Comparison of ENCODE assay signal across 14 cellular contexts in genomic region chr10:5461914-5462840, GRCh38. TPM values are rescaled to one million over a fixed set of nuclear protein-coding genes. Genes with fewer than 3 reads are reported as not detected.
DNase-seq lines count a peak whose midpoint lies in the region; ATAC-seq and TF ChIP-seq lines count a peak whose summit lies in the region.
"Had no signal": no experiment of that assay in that cellular context is flagged by ENCODE, and none has a peak within 500 bp of the region (broad histone marks: within the 10 kb centered on the region; RNA-seq: fewer than 3 reads in every experiment).

No MANE protein-coding gene starts in this region.

- H3K4me3 ChIP-seq in ascending aorta (no peak overlapping the region), fibroblast of the aortic adventitia (ENCODE audit: low read depth, low read length) (peak overlapping the region; percentile 1), sigmoid colon (no peak overlapping the region)
- H3K4me3 ChIP-seq: adrenal gland had no signal

- no peak for ATAC-seq in activated T-cell treated with anti-CD3 and anti-CD28 coated beads, Interleukin-2, amount 50 U/mL, for 72 hours (replicated peaks in 1 of 2)
- ATAC-seq: natural killer cell treated with Interleukin-12 subunit alpha and Interleukin-12 subunit beta and Interleukin-15 and Interleukin-18, amount 100 ng/mL, for 72 hours had no signal

- peaks cover 8% of the 10 kb centered on the region for H3K27me3 Mint-ChIP-seq in activated T-cell treated with anti-CD3 and anti-CD28 coated beads, Interleukin-2, amount 50 U/mL, for 72 hours (ENCODE audit: low read depth)

- no peaks in the 10 kb centered on the region for H3K9me3 ChIP-seq in ascending aorta
- H3K9me3 ChIP-seq in sigmoid colon, result no peaks in the 10 kb centered on the region
- H3K9me3 ChIP-seq: adrenal gland had no signal

- H3K27me3 ChIP-seq in ascending aorta, result no peaks in the 10 kb centered on the region
- H3K27me3 ChIP-seq in sigmoid colon, result no peaks in the 10 kb centered on the region
- H3K27me3 ChIP-seq: adrenal gland had no signal

- no peak overlapping the region for H3K27ac Mint-ChIP-seq in activated T-cell treated with anti-CD3 and anti-CD28 coated beads, Interleukin-2, amount 50 U/mL, for 72 hours

- H3K4me3 Mint-ChIP-seq in activated T-cell treated with anti-CD3 and anti-CD28 coated beads, Interleukin-2, amount 50 U/mL, for 72 hours, result no peak overlapping the region
- H3K4me3 Mint-ChIP-seq: natural killer cell treated with Interleukin-12 subunit alpha and Interleukin-12 subunit beta and Interleukin-15 and Interleukin-18, amount 100 ng/mL, for 72 hours had no signal

- no peaks in the 10 kb centered on the region for H3K9me3 Mint-ChIP-seq in activated T-cell treated with anti-CD3 and anti-CD28 coated beads, Interleukin-2, amount 50 U/mL, for 72 hours
- H3K9me3 Mint-ChIP-seq: natural killer cell treated with Interleukin-12 subunit alpha and Interleukin-12 subunit beta and Interleukin-15 and Interleukin-18, amount 100 ng/mL, for 72 hours had no signal

- H3K27ac ChIP-seq in ascending aorta (peak overlapping the region; percentile 34 to 53), sigmoid colon (peak overlapping the region; percentile 37 to 71 (median 50))
- H3K27ac ChIP-seq: adrenal gland had no signal

- peaks cover 11% of the 10 kb centered on the region for H3K4me1 Mint-ChIP-seq in activated T-cell treated with anti-CD3 and anti-CD28 coated beads, Interleukin-2, amount 50 U/mL, for 72 hours (ENCODE audit: low read depth)

- no peak for TF ChIP-seq POLR2A in sigmoid colon (IDR thresholded peaks at IDR 0.05)

- WGBS in sigmoid colon, 2 donors, result 73 to 85% methylated on average over 17 of the region's 17 CpGs

- no peak for TF ChIP-seq EP300 in sigmoid colon (IDR thresholded peaks at IDR 0.05)

- peaks cover 0 to 18% of the 10 kb centered on the region in 2 donors for H3K4me1 ChIP-seq in ascending aorta
- H3K4me1 ChIP-seq in sigmoid colon, result peaks cover 0 to 45% (median 39%) of the 10 kb centered on the region in 4 donors
- H3K4me1 ChIP-seq: adrenal gland had no signal

- intact Hi-C loops in ascending aorta (cut with DNase I), result no loop called here
- intact Hi-C loops in sigmoid colon (cut with DNase I), result no loop called here

- in situ Hi-C loops in KBM-7 (cut with MboI; ENCODE audit: low pct_unique_long_range_greater_than_20kb, low sequenced_read_pairs), result no loop called here

- TF ChIP-seq CTCF in ascending aorta (IDR thresholded peaks at IDR 0.05) (no peak), fibroblast of the aortic adventitia (IDR thresholded peaks at IDR 0.05; ENCODE audit: insufficient read depth, low read length) (no peak), sigmoid colon (IDR thresholded peaks at IDR 0.05) (no peak)

- peaks cover 0 to 12% of the 10 kb centered on the region in 2 donors for H3K36me3 Mint-ChIP-seq in activated T-cell treated with anti-CD3 and anti-CD28 coated beads, Interleukin-2, amount 50 U/mL, for 72 hours (ENCODE audit: insufficient read depth in 2 of 2)

- H3K36me3 ChIP-seq in ascending aorta, result peaks cover 16 to 26% of the 10 kb centered on the region in 2 donors
- peaks cover 0 to 34% (median 16%) of the 10 kb centered on the region in 4 donors for H3K36me3 ChIP-seq in sigmoid colon

- DNase-seq in KBM-7, result peak; percentile 85
- no peak for DNase-seq in ascending aorta (ENCODE audit: low spot score in 2 of 2)
- DNase-seq in fibroblast of the aortic adventitia (ENCODE audit: low read depth), result peak; percentile 40
- DNase-seq in sigmoid colon, result no peak
- no peak for DNase-seq in SK-N-DZ (ENCODE audit: low spot score)
- no peak for DNase-seq in anterior cingulate cortex (lab: John Stamatoyannopoulos, UW)
- no peak for DNase-seq in activated gamma-delta T cell treated with Interleukin-2 at 50 U/mL for 16 hours
- DNase-seq in activated T-cell treated with anti-CD3 and anti-CD28 coated beads, Interleukin-2, amount 50 U/mL, for 72 hours, result no peak
- DNase-seq: activated CD8-positive, alpha-beta memory T cell treated with anti-CD3 and anti-CD28 coated beads for 24 hours; adrenal gland; NCI-H2029 treated with DMSO at 0.1 percent for 48 hours had no signal

RNA-seq across cellular contexts. Expression of gene CALML5, which starts 37.2 kb away (rescaled TPM):
- not detected for total RNA-seq in ascending aorta
- not detected in 2 replicates for total RNA-seq in fibroblast of the aortic adventitia (ENCODE audit: low replicate concordance)
- not detected for total RNA-seq in sigmoid colon
- not detected for polyA plus RNA-seq in sigmoid colon
- not detected in 2 replicates for polyA plus RNA-seq in SK-N-DZ (2014; cell fraction: cytosol; rRNA removed)
- polyA plus RNA-seq in SK-N-DZ (2014; cell fraction: nucleus; rRNA removed), result not detected in 2 replicates
- total RNA-seq in activated T-cell treated with anti-CD3 and anti-CD28 coated beads, Interleukin-2, amount 50 U/mL, for 72 hours, result not detected
- total RNA-seq: adrenal gland; H4; natural killer cell treated with Interleukin-12 subunit alpha and Interleukin-12 subunit beta and Interleukin-15 and Interleukin-18, amount 100 ng/mL, for 72 hours; T-helper 1 cell treated with Interleukin-12 subunit alpha and Interleukin-12 subunit beta and Interleukin-4 antibody, amounts not matched to agents 30 ng/mL and 1 ng/mL, for 36 hours had no signal
- polyA plus RNA-seq: adrenal gland had no signal

RNA-seq across cellular contexts. Expression of gene NET1, which starts 49.8 kb away (rescaled TPM):
- 95.9 TPM for total RNA-seq in ascending aorta
- total RNA-seq in fibroblast of the aortic adventitia (ENCODE audit: low replicate concordance), result 16.6 and 33.9 TPM in 2 replicates
- 100 to 1,000 TPM; 108 to 209 (median 167) TPM for total RNA-seq in sigmoid colon
- 100 to 1,000 TPM in 2 of 3 donors, 10 to 100 TPM in 1; 75.3 to 333 (median 245) TPM for polyA plus RNA-seq in sigmoid colon
- 59.8 and 60.8 TPM in 2 replicates for polyA plus RNA-seq in SK-N-DZ (2014; cell fraction: cytosol; rRNA removed)
- 32.7 and 37.7 TPM in 2 replicates for polyA plus RNA-seq in SK-N-DZ (2014; cell fraction: nucleus; rRNA removed)
- total RNA-seq in activated T-cell treated with anti-CD3 and anti-CD28 coated beads, Interleukin-2, amount 50 U/mL, for 72 hours, result 10 to 100 TPM; 22.2 to 37.5 TPM

RNA-seq across cellular contexts. Expression of gene TUBAL3, which starts 57.5 kb away (rescaled TPM):
- total RNA-seq in ascending aorta, result not detected
- not detected in 2 replicates for total RNA-seq in fibroblast of the aortic adventitia (ENCODE audit: low replicate concordance)
- not detected for total RNA-seq in sigmoid colon
- 10 to 100 TPM; 15.3 to 52.2 (median 40.8) TPM for polyA plus RNA-seq in sigmoid colon
- polyA plus RNA-seq in SK-N-DZ (2014; cell fraction: cytosol; rRNA removed), result not detected in 2 replicates
- polyA plus RNA-seq in SK-N-DZ (2014; cell fraction: nucleus; rRNA removed), result not detected in 2 replicates
- not detected for total RNA-seq in activated T-cell treated with anti-CD3 and anti-CD28 coated beads, Interleukin-2, amount 50 U/mL, for 72 hours
- total RNA-seq: adrenal gland; H4; T-helper 1 cell treated with Interleukin-12 subunit alpha and Interleukin-12 subunit beta and Interleukin-4 antibody, amounts not matched to agents 30 ng/mL and 1 ng/mL, for 36 hours had no signal
- polyA plus RNA-seq: adrenal gland had no signal

Comparison
In these comparisons a context has a peak if more than half of its experiments do, and no peak if none do; other contexts are left out.
1. DNase-seq: peak in KBM-7 (single experiment) and fibroblast of the aortic adventitia (single experiment); none in ascending aorta (0 of 2), sigmoid colon (single experiment), SK-N-DZ (single experiment), anterior cingulate cortex (0 of 58), activated gamma-delta T cell treated with Interleukin-2 at 50 U/mL for 16 hours (single experiment) and activated T-cell treated with anti-CD3 and anti-CD28 coated beads, Interleukin-2, amount 50 U/mL, for 72 hours (0 of 2).